39 cellular contexts compared by ENCODE assay signal in the genomic region with DNA sequence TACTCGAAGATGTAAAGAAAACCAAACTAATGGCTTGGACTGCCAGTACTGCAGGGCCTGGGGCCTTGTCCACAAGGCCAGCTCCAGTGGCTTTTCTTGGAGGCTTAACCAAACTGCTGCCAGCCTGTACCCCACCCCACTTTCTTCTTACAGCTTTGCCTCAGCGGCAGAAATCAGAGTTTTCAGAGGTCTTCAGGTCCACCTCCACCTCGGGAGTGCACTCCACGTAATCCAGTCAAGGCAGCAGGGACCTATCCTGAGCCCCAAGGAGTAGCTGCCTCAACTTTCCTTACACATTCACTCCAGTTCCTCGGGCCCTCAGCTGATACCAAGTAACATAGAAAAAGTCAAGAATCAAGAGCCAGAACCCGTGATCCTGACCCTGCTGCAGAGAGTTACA. TPM values are rescaled to one million over a fixed set of nuclear protein-coding genes. Genes with fewer than 3 reads are reported as not detected.
"Had no signal": no experiment of that assay in that cellular context is flagged by ENCODE, and none has a peak within 500 bp of the region (broad histone marks: within the 10 kb centered on the region; RNA-seq: fewer than 3 reads in every experiment).

No MANE protein-coding gene starts in this region.

- H3K9me3 Mint-ChIP-seq: activated naive CD4-positive, alpha-beta T cell treated with anti-CD3 and anti-CD28 coated beads for 36 hours; activated naive CD4-positive, alpha-beta T cell treated with anti-CD3 and anti-CD28 coated beads, Interleukin-2, amount 50 U/mL, for 24 hours; activated naive CD4-positive, alpha-beta T cell treated with anti-CD3 and anti-CD28 coated beads, Interleukin-2, amount 50 U/mL, for 72 hours; activated naive CD8-positive, alpha-beta T cell treated with anti-CD3 and anti-CD28 coated beads for 36 hours; activated naive CD8-positive, alpha-beta T cell treated with anti-CD3 and anti-CD28 coated beads, Interleukin-2, amount 10 ng/mL, durations not matched to agents 7 days and 5 days; activated naive CD8-positive, alpha-beta T cell treated with anti-CD3 and anti-CD28 coated beads, Interleukin-2, amount 50 U/mL, for 24 hours; activated T-cell treated with anti-CD3 and anti-CD28 coated beads, Interleukin-2, amount 50 U/mL, for 24 hours; activated T-cell treated with anti-CD3 and anti-CD28 coated beads, Interleukin-2, amount 50 U/mL, for 4 hours; activated T-cell treated with anti-CD3 and anti-CD28 coated beads, Interleukin-2, amount 50 U/mL, for 72 hours; activated T-helper 1 cell treated with anti-CD3 and anti-CD28 coated beads, Interleukin-12 subunit alpha, Interleukin-12 subunit beta, Interleukin-2, Interleukin-4 antibody, amounts not matched to agents 30 ng/mL and 10 ng/mL and 1 ng/mL, durations not matched to agents 14 hours and 24 hours and 36 hours; activated T-helper 17 cell treated with anti-CD3 and anti-CD28 coated beads, Interleukin-2, amount 50 U/mL, for 72 hours; activated T-helper 2 cell treated with anti-CD3 and anti-CD28 coated beads, Interferon-gamma antibody, Interleukin-2, Interleukin-4, amounts not matched to agents 10 μg/mL and 5 μg/mL and 100 μg/mL, durations not matched to agents 14 hours and 24 hours and 36 hours; brain; central memory CD8-positive, alpha-beta T cell had no signal

- H3K4me1 Mint-ChIP-seq: activated naive CD4-positive, alpha-beta T cell treated with anti-CD3 and anti-CD28 coated beads, Interleukin-2, amount 10 ng/mL, durations not matched to agents 7 days and 5 days; activated naive CD4-positive, alpha-beta T cell treated with anti-CD3 and anti-CD28 coated beads, Interleukin-2, amount 50 U/mL, for 24 hours; activated naive CD8-positive, alpha-beta T cell treated with anti-CD3 and anti-CD28 coated beads for 36 hours; activated naive CD8-positive, alpha-beta T cell treated with anti-CD3 and anti-CD28 coated beads, Interleukin-2, amount 10 ng/mL, durations not matched to agents 7 days and 5 days; activated naive CD8-positive, alpha-beta T cell treated with anti-CD3 and anti-CD28 coated beads, Interleukin-2, amount 50 U/mL, for 24 hours; activated T-helper 17 cell treated with anti-CD3 and anti-CD28 coated beads, Interleukin-2, amount 50 U/mL, for 72 hours; central memory CD8-positive, alpha-beta T cell had no signal

- H3K36me3 Mint-ChIP-seq: activated naive CD4-positive, alpha-beta T cell treated with anti-CD3 and anti-CD28 coated beads, Interleukin-2, amount 10 ng/mL, durations not matched to agents 7 days and 5 days; activated naive CD4-positive, alpha-beta T cell treated with anti-CD3 and anti-CD28 coated beads, Interleukin-2, amount 50 U/mL, for 24 hours; activated naive CD8-positive, alpha-beta T cell treated with anti-CD3 and anti-CD28 coated beads for 36 hours; activated naive CD8-positive, alpha-beta T cell treated with anti-CD3 and anti-CD28 coated beads, Interleukin-2, amount 10 ng/mL, durations not matched to agents 7 days and 5 days; brain had no signal

- H3K36me3 ChIP-seq: adrenal gland, ascending aorta, brain microvascular endothelial cell, breast epithelium, cardiac muscle cell had no signal

- H3K4me3 ChIP-seq: adrenal gland, ascending aorta, body of pancreas, breast epithelium, cardiac muscle cell had no signal

- DNase-seq: activated effector memory CD4-positive, alpha-beta T cell treated with anti-CD3 and anti-CD28 coated beads, Interleukin-2, amount 50 U/mL, for 16 hours; activated effector memory CD4-positive, alpha-beta T cell treated with Interleukin-2 at 50 U/mL for 16 hours; activated gamma-delta T cell; activated gamma-delta T cell treated with Interleukin-2 at 50 U/mL for 16 hours; activated naive CD4-positive, alpha-beta T cell; activated naive CD4-positive, alpha-beta T cell treated with anti-CD3 and anti-CD28 coated beads for 36 hours; activated naive CD4-positive, alpha-beta T cell treated with anti-CD3 and anti-CD28 coated beads, Interleukin-2, amount 10 ng/mL, durations not matched to agents 7 days and 5 days; activated naive CD4-positive, alpha-beta T cell treated with anti-CD3 and anti-CD28 coated beads, Interleukin-2, amount 50 U/mL, for 16 hours; activated naive CD4-positive, alpha-beta T cell treated with Interleukin-2 at 50 U/mL for 16 hours; activated naive CD8-positive, alpha-beta T cell treated with anti-CD3 and anti-CD28 coated beads for 36 hours; activated naive CD8-positive, alpha-beta T cell treated with anti-CD3 and anti-CD28 coated beads, Interleukin-2, amount 10 ng/mL, durations not matched to agents 7 days and 5 days; activated naive CD8-positive, alpha-beta T cell treated with anti-CD3 and anti-CD28 coated beads, Interleukin-2, amount 50 U/mL, for 24 hours; activated T-cell treated with anti-CD3 and anti-CD28 coated beads, Interleukin-2, amount 50 U/mL, for 1 hour; activated T-cell treated with anti-CD3 and anti-CD28 coated beads, Interleukin-2, amount 50 U/mL, for 24 hours; activated T-cell treated with anti-CD3 and anti-CD28 coated beads, Interleukin-2, amount 50 U/mL, for 4 hours; activated T-cell treated with anti-CD3 and anti-CD28 coated beads, Interleukin-2, amount 50 U/mL, for 48 hours; activated T-cell treated with anti-CD3 and anti-CD28 coated beads, Interleukin-2, amount 50 U/mL, for 72 hours; adrenal gland; amniotic stem cell; amygdala; anterior cingulate cortex; aorta; body of pancreas; brain microvascular endothelial cell; caudate nucleus; central memory CD4-positive, alpha-beta T cell; cerebellar nuclear complex had no signal

- H3K27me3 ChIP-seq: ascending aorta, body of pancreas, brain microvascular endothelial cell, cardiac muscle cell had no signal

- H3K4me1 ChIP-seq: adrenal gland, ascending aorta, body of pancreas, breast epithelium had no signal

- ATAC-seq: activated naive CD4-positive, alpha-beta T cell treated with anti-CD3 and anti-CD28 coated beads, Interleukin-2, amount 50 U/mL, for 72 hours; activated naive CD8-positive, alpha-beta T cell treated with anti-CD3 and anti-CD28 coated beads, Interleukin-2, amount 50 U/mL, for 24 hours; activated T-cell treated with anti-CD3 and anti-CD28 coated beads, Interleukin-2, amount 50 U/mL, for 4 hours; activated T-cell treated with anti-CD3 and anti-CD28 coated beads, Interleukin-2, amount 50 U/mL, for 72 hours; activated T-helper 17 cell treated with anti-CD3 and anti-CD28 coated beads, Interleukin-2, amount 50 U/mL, for 72 hours; body of pancreas had no signal

- H3K9me3 ChIP-seq: adrenal gland, ascending aorta, body of pancreas, breast epithelium had no signal

- H3K27ac ChIP-seq: adrenal gland, ascending aorta, body of pancreas, brain microvascular endothelial cell, breast epithelium, cardiac muscle cell had no signal

- H3K4me3 Mint-ChIP-seq: activated naive CD4-positive, alpha-beta T cell treated with anti-CD3 and anti-CD28 coated beads for 36 hours; activated naive CD4-positive, alpha-beta T cell treated with anti-CD3 and anti-CD28 coated beads, Interleukin-2, amount 10 ng/mL, durations not matched to agents 7 days and 5 days; activated naive CD4-positive, alpha-beta T cell treated with anti-CD3 and anti-CD28 coated beads, Interleukin-2, amount 50 U/mL, for 24 hours; activated naive CD8-positive, alpha-beta T cell; activated naive CD8-positive, alpha-beta T cell treated with anti-CD3 and anti-CD28 coated beads for 36 hours; activated naive CD8-positive, alpha-beta T cell treated with anti-CD3 and anti-CD28 coated beads, Interleukin-2, amount 10 ng/mL, durations not matched to agents 7 days and 5 days; activated naive CD8-positive, alpha-beta T cell treated with anti-CD3 and anti-CD28 coated beads, Interleukin-2, amount 50 U/mL, for 24 hours; activated T-cell treated with anti-CD3 and anti-CD28 coated beads, Interleukin-2, amount 50 U/mL, for 24 hours; activated T-cell treated with anti-CD3 and anti-CD28 coated beads, Interleukin-2, amount 50 U/mL, for 4 hours; activated T-cell treated with anti-CD3 and anti-CD28 coated beads, Interleukin-2, amount 50 U/mL, for 72 hours; activated T-helper 1 cell treated with anti-CD3 and anti-CD28 coated beads, Interleukin-12 subunit alpha, Interleukin-12 subunit beta, Interleukin-2, Interleukin-4 antibody, amounts not matched to agents 30 ng/mL and 10 ng/mL and 1 ng/mL, durations not matched to agents 14 hours and 24 hours and 36 hours; activated T-helper 17 cell treated with anti-CD3 and anti-CD28 coated beads, Interleukin-2, amount 50 U/mL, for 72 hours; brain; central memory CD8-positive, alpha-beta T cell had no signal

- H3K27ac Mint-ChIP-seq: activated naive CD4-positive, alpha-beta T cell treated with anti-CD3 and anti-CD28 coated beads for 36 hours; activated naive CD4-positive, alpha-beta T cell treated with anti-CD3 and anti-CD28 coated beads, Interleukin-2, amount 10 ng/mL, durations not matched to agents 7 days and 5 days; activated naive CD4-positive, alpha-beta T cell treated with anti-CD3 and anti-CD28 coated beads, Interleukin-2, amount 50 U/mL, for 24 hours; activated naive CD4-positive, alpha-beta T cell treated with anti-CD3 and anti-CD28 coated beads, Interleukin-2, amount 50 U/mL, for 72 hours; activated naive CD8-positive, alpha-beta T cell; activated naive CD8-positive, alpha-beta T cell treated with anti-CD3 and anti-CD28 coated beads for 36 hours; activated naive CD8-positive, alpha-beta T cell treated with anti-CD3 and anti-CD28 coated beads, Interleukin-2, amount 10 ng/mL, durations not matched to agents 7 days and 5 days; activated naive CD8-positive, alpha-beta T cell treated with anti-CD3 and anti-CD28 coated beads, Interleukin-2, amount 50 U/mL, for 24 hours; activated T-cell treated with anti-CD3 and anti-CD28 coated beads, Interleukin-2, amount 50 U/mL, for 24 hours; activated T-cell treated with anti-CD3 and anti-CD28 coated beads, Interleukin-2, amount 50 U/mL, for 72 hours; activated T-helper 1 cell treated with anti-CD3 and anti-CD28 coated beads, Interleukin-12 subunit alpha, Interleukin-12 subunit beta, Interleukin-2, Interleukin-4 antibody, amounts not matched to agents 30 ng/mL and 10 ng/mL and 1 ng/mL, durations not matched to agents 14 hours and 24 hours and 36 hours; activated T-helper 17 cell treated with anti-CD3 and anti-CD28 coated beads, Interleukin-2, amount 50 U/mL, for 72 hours; activated T-helper 2 cell treated with anti-CD3 and anti-CD28 coated beads, Interferon-gamma antibody, Interleukin-2, Interleukin-4, amounts not matched to agents 10 μg/mL and 5 μg/mL and 100 μg/mL, durations not matched to agents 14 hours and 24 hours and 36 hours; brain had no signal

RNA-seq across cellular contexts. Expression of a gene that starts 19.6 kb away (rescaled TPM):
- total RNA-seq: activated naive CD4-positive, alpha-beta T cell treated with anti-CD3 and anti-CD28 coated beads for 36 hours; activated naive CD4-positive, alpha-beta T cell treated with anti-CD3 and anti-CD28 coated beads, Interleukin-2, amount 50 U/mL, for 72 hours; activated naive CD8-positive, alpha-beta T cell treated with anti-CD3 and anti-CD28 coated beads for 36 hours; activated naive CD8-positive, alpha-beta T cell treated with anti-CD3 and anti-CD28 coated beads, Interleukin-2, amount 10 ng/mL, durations not matched to agents 7 days and 5 days; activated T-cell treated with anti-CD3 and anti-CD28 coated beads, Interleukin-2, amount 50 U/mL, for 4 hours; activated T-cell treated with anti-CD3 and anti-CD28 coated beads, Interleukin-2, amount 50 U/mL, for 72 hours; activated T-helper 1 cell treated with anti-CD3 and anti-CD28 coated beads, Interleukin-12 subunit alpha, Interleukin-12 subunit beta, Interleukin-2, Interleukin-4 antibody, amounts not matched to agents 30 ng/mL and 10 ng/mL and 1 ng/mL, durations not matched to agents 14 hours and 24 hours and 36 hours; activated T-helper 17 cell treated with anti-CD3 and anti-CD28 coated beads, Interleukin-2, amount 50 U/mL, for 72 hours; activated T-helper 2 cell treated with anti-CD3 and anti-CD28 coated beads, Interferon-gamma antibody, Interleukin-2, Interleukin-4, amounts not matched to agents 10 μg/mL and 5 μg/mL and 100 μg/mL, durations not matched to agents 14 hours and 24 hours and 36 hours; adrenal gland; aorta; ascending aorta; breast epithelium; cardiac septum had no signal
- polyA plus RNA-seq: aorta had no signal
